ENCODE assay signal across 12 cellular contexts in the genomic region with DNA sequence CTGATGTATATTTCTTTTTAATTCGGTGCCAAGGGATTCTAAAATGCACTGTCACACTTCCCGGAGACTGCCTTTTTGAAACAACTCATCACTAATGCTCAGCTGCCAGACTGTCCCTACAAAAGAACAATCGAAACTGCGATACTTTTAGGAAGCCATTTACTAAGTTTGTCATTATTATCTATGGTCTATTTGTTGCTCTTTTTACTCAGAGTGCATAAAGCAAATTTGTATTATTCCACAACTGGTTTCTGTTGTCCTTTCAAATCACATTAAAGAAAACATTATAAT.
A peak's percentile ranks its signal among the peaks of the same experiment; 100 is the strongest.
DNase-seq lines count a peak whose midpoint lies in the region; ATAC-seq, FAIRE-seq and TF ChIP-seq lines count a peak whose summit lies in the region.
"Had no signal": no experiment of that assay in that cellular context is flagged by ENCODE, and none has a peak within 500 bp of the region (broad histone marks: within the 10 kb centered on the region; RNA-seq: fewer than 3 reads in every experiment).

No MANE protein-coding gene starts in this region.

- peak overlapping the region; percentile 25; the same call in 1 of the 3 replicates for H3K4me3 ChIP-seq in A549
- no peak overlapping the region for H3K4me3 ChIP-seq in endodermal cell (ENCODE audit: low read length)
- no peak overlapping the region for H3K4me3 ChIP-seq in osteoblast (ENCODE audit: insufficient read depth, low read length)
- H3K4me3 ChIP-seq: mucosa of descending colon had no signal

- CTCF ChIA-PET in A549 (lab: Yijun Ruan, JAX), result interaction anchor here (1.1 to 5.3 kb wide), 9 partner anchors 18 to 273 kb away, joined by 3 to 35 read pairs (median 6); partner anchors contain the start of gene WWTR1

- H3K4me2 ChIP-seq in A549 (peak overlapping the region; percentile 90), osteoblast (ENCODE audit: insufficient read depth, low read length) (peak overlapping the region; percentile 61)

- H3K9me3 ChIP-seq in A549 (no peaks in the 10 kb centered on the region), endodermal cell (ENCODE audit: control insufficient read depth, low read length) (no peaks in the 10 kb centered on the region), osteoblast (ENCODE audit: low read depth, low read length) (no peaks in the 10 kb centered on the region)
- H3K9me3 ChIP-seq: BE2C, mucosa of descending colon had no signal

- no peak overlapping the region for H2AFZ ChIP-seq in osteoblast (ENCODE audit: low read length)

- peaks cover 56% of the 10 kb centered on the region for H3K4me1 Mint-ChIP-seq in endodermal cell
- peaks cover 13 to 16% of the 10 kb centered on the region in 2 donors for H3K4me1 Mint-ChIP-seq in natural killer cell treated with Interleukin-12 subunit alpha and Interleukin-12 subunit beta and Interleukin-15 and Interleukin-18, amount 100 ng/mL, for 72 hours (ENCODE audit: low read depth in 2 of 2)

- no peak overlapping the region for H3K4me3 Mint-ChIP-seq in endodermal cell
- no peak overlapping the region for H3K4me3 Mint-ChIP-seq in natural killer cell treated with Interleukin-12 subunit alpha and Interleukin-12 subunit beta and Interleukin-15 and Interleukin-18, amount 100 ng/mL, for 72 hours

- peaks cover 5% of the 10 kb centered on the region for H3K36me3 ChIP-seq in endodermal cell (ENCODE audit: control insufficient read depth, insufficient read depth, low read length)
- no peaks in the 10 kb centered on the region for H3K36me3 ChIP-seq in osteoblast (ENCODE audit: insufficient read depth, low read length)
- H3K36me3 ChIP-seq: BE2C had no signal

- H3K27me3 Mint-ChIP-seq in endodermal cell (ENCODE audit: insufficient read depth), result no peaks in the 10 kb centered on the region
- peaks cover 0 to 9% of the 10 kb centered on the region in 2 donors for H3K27me3 Mint-ChIP-seq in natural killer cell treated with Interleukin-12 subunit alpha and Interleukin-12 subunit beta and Interleukin-15 and Interleukin-18, amount 100 ng/mL, for 72 hours

- H3K9ac ChIP-seq in endodermal cell (ENCODE audit: extremely low read depth, low read length, poor library complexity, severe bottlenecking), result no peak overlapping the region

- ATAC-seq in A549, result no peak
- ATAC-seq in natural killer cell treated with Interleukin-12 subunit alpha and Interleukin-12 subunit beta and Interleukin-15 and Interleukin-18, amount 100 ng/mL, for 72 hours, result no peak
- no peak for ATAC-seq in HG02938 (IDR thresholded peaks at IDR 0.05; ENCODE audit: unreplicated experiment)

- POLR2A ChIA-PET in A549 (lab: Yijun Ruan, JAX), result interaction anchor here (1.2 kb wide), 1 partner anchor 217 kb away, joined by 5 read pairs; the partner anchor contains the start of gene COMMD2

- no peaks in the 10 kb centered on the region for H3K9me3 Mint-ChIP-seq in endodermal cell
- H3K9me3 Mint-ChIP-seq in natural killer cell treated with Interleukin-12 subunit alpha and Interleukin-12 subunit beta and Interleukin-15 and Interleukin-18, amount 100 ng/mL, for 72 hours, result no peaks in the 10 kb centered on the region

- peak overlapping the region; percentile 1 for H3K27ac Mint-ChIP-seq in endodermal cell
- H3K27ac Mint-ChIP-seq in natural killer cell treated with Interleukin-12 subunit alpha and Interleukin-12 subunit beta and Interleukin-15 and Interleukin-18, amount 100 ng/mL, for 72 hours, result no peak overlapping the region

- H3K79me2 ChIP-seq in osteoblast (ENCODE audit: insufficient read depth, low read length), result peaks cover 78% of the 10 kb centered on the region

- no peaks in the 10 kb centered on the region for H3K27me3 ChIP-seq in endodermal cell (ENCODE audit: control insufficient read depth, insufficient read depth, low read length, poor library complexity, severe bottlenecking)
- H3K27me3 ChIP-seq in osteoblast (ENCODE audit: insufficient read depth, low read length), result no peaks in the 10 kb centered on the region
- H3K27me3 ChIP-seq: BE2C had no signal

- TF ChIP-seq EP300 in A549 (IDR thresholded peaks at IDR 0.05), result 0 out of 5 replicates have a peak, but pooled peaks of 1 of the 2 experiments have one; percentile 1

- TF ChIP-seq POLR2A in A549 (IDR thresholded peaks at IDR 0.05; ENCODE audit: low read length), result no peak

- H4K20me1 ChIP-seq in osteoblast (ENCODE audit: insufficient read depth, low read length), result no peaks in the 10 kb centered on the region

- DNase-seq in A549 (ENCODE audit: low read depth in 1 of 2, low spot score in 1 of 2) (no peak), LHCN-M2 (ENCODE audit: low read depth) (peak; percentile 25), endodermal cell (no peak), osteoblast (ENCODE audit: insufficient read length, low spot score, missing footprints) (no peak), iPS-NIHi11 (ENCODE audit: low spot score) (no peak), glomerular visceral epithelial cell (ENCODE audit: extremely low spot score) (no peak)
- no peak for DNase-seq in natural killer cell treated with Interleukin-12 subunit alpha and Interleukin-12 subunit beta and Interleukin-15 and Interleukin-18, amount 100 ng/mL, for 72 hours (ENCODE audit: low spot score)
- DNase-seq: BE2C; effector CD4-positive, alpha-beta T cell; mucosa of descending colon had no signal

- H3K4me1 ChIP-seq in A549 (peaks cover 100% of the 10 kb centered on the region), endodermal cell (ENCODE audit: control insufficient read depth, insufficient read depth, low read length) (peaks cover 19% of the 10 kb centered on the region), osteoblast (ENCODE audit: insufficient read depth, low read length) (peaks cover 68% of the 10 kb centered on the region)

- H3K36me3 Mint-ChIP-seq in endodermal cell (ENCODE audit: low read depth), result no peaks in the 10 kb centered on the region
- no peaks in the 10 kb centered on the region for H3K36me3 Mint-ChIP-seq in natural killer cell treated with Interleukin-12 subunit alpha and Interleukin-12 subunit beta and Interleukin-15 and Interleukin-18, amount 100 ng/mL, for 72 hours

- under 1% methylated on average over 4 of the region's 4 CpGs for WGBS in A549 (ENCODE audit: missing lambda C conversion rate)
- 69 to 84% methylated on average over 2 to 4 of the region's 4 CpGs for WGBS in endodermal cell (ENCODE audit: insufficient coverage in 1 of 2, insufficient read length in 1 of 2), 2 experiments

- FAIRE-seq in A549 (lab: Jason Lieb, UNC), result no peak
- FAIRE-seq: urothelium cell line had no signal

- TF ChIP-seq RAD21 in A549 (conservative IDR thresholded peaks at IDR 0.05 in 1 of 2, IDR thresholded peaks at IDR 0.05 in 1 of 2), result no peak

- H3K27ac ChIP-seq in A549 (peak overlapping the region; percentile 82 to 84), endodermal cell (ENCODE audit: low read depth, low read length) (no peak overlapping the region), osteoblast (ENCODE audit: low read depth, low read length) (peak overlapping the region; percentile 63)

- TF ChIP-seq CTCF in A549 (IDR thresholded peaks at IDR 0.05) (no peak), endodermal cell (conservative IDR thresholded peaks at IDR 0.05) (no peak), osteoblast (IDR thresholded peaks at IDR 0.05; ENCODE audit: extremely low read depth, low read depth, low read length) (no peak)

TF ChIP-seq in A549, 52 proteins besides CTCF, POLR2A, EP300 and RAD21:
- no peak for TF ChIP-seq FOSL2 (IDR thresholded peaks at IDR 0.05)
- no peak for TF ChIP-seq FOSL2 (CRISPR knock-in tag; IDR thresholded peaks at IDR 0.05)
- 0 out of 2 replicates have a peak, but pooled peaks have one; percentile 2 for TF ChIP-seq NFE2L2 (conservative IDR thresholded peaks at IDR 0.05; ENCODE audit: low read length)
- peak; percentile 43 for TF ChIP-seq MAFK (IDR thresholded peaks at IDR 0.05; ENCODE audit: partially characterized antibody)
- TF ChIP-seq JUN (IDR thresholded peaks at IDR 0.05), result peak in 1 of 2 experiments; percentile 14; a peak in 2 of 5 replicates
TF ChIP-seq in A549: peak in this region for 3.
